Comparison of ENCODE assay signal across 1 cellular context in genomic region chr18:36786686-36787085, GRCh38.
TF ChIP-seq lines count a peak whose summit lies in the region.

No MANE protein-coding gene starts in this region.

TF ChIP-seq in HepG2, 621 proteins besides CTCF, POLR2A, EP300 and RAD21:
- TF ChIP-seq ZBTB42 (CRISPR knock-in tag; IDR thresholded peaks at IDR 0.05) (no peak), ZNF264 (CRISPR knock-in tag; IDR thresholded peaks at IDR 0.05) (peak; percentile 77; the same call in 1 of the 2 replicates), RELA (CRISPR knock-in tag; IDR thresholded peaks at IDR 0.05) (no peak), RFXANK (CRISPR knock-in tag; IDR thresholded peaks at IDR 0.05) (no peak), CEBPB (IDR thresholded peaks at IDR 0.05; ENCODE audit: borderline replicate concordance, low read depth, low read length) (peak; percentile 94), MYC (CRISPR knock-in tag; IDR thresholded peaks at IDR 0.05; ENCODE audit: borderline replicate concordance) (no peak), KDM4B (CRISPR knock-in tag; IDR thresholded peaks at IDR 0.05) (no peak), ZNF431 (CRISPR knock-in tag; IDR thresholded peaks at IDR 0.05; ENCODE audit: borderline replicate concordance, low read depth) (no peak), ZNF589 (CRISPR knock-in tag; conservative IDR thresholded peaks at IDR 0.05) (no peak), ZNF460 (CRISPR knock-in tag; IDR thresholded peaks at IDR 0.05; ENCODE audit: borderline replicate concordance) (no peak), ZNF430 (CRISPR knock-in tag; IDR thresholded peaks at IDR 0.05) (no peak), HHEX (CRISPR knock-in tag; IDR thresholded peaks at IDR 0.05) (no peak), ZNF772 (CRISPR knock-in tag; IDR thresholded peaks at IDR 0.05) (no peak), TCF12 (IDR thresholded peaks at IDR 0.05) (no peak), TCF12 (CRISPR knock-in tag; IDR thresholded peaks at IDR 0.05) (no peak), FOXA3 (CRISPR knock-in tag; IDR thresholded peaks at IDR 0.05) (0 out of 2 replicates have a peak, but pooled peaks have one; percentile 9), ZNF672 (CRISPR knock-in tag; IDR thresholded peaks at IDR 0.05) (no peak), KDM6A (CRISPR knock-in tag; IDR thresholded peaks at IDR 0.05; ENCODE audit: low read depth) (no peak), ZBTB43 (CRISPR knock-in tag; conservative IDR thresholded peaks at IDR 0.05) (no peak), KDM5B (CRISPR knock-in tag; IDR thresholded peaks at IDR 0.05; ENCODE audit: borderline replicate concordance) (no peak), POGZ (CRISPR knock-in tag; IDR thresholded peaks at IDR 0.05) (0 out of 2 replicates have a peak, but pooled peaks have one; percentile 18), TEAD3 (CRISPR knock-in tag; optimal IDR thresholded peaks at IDR 0.05; ENCODE audit: borderline replicate concordance) (peak; percentile 96), ZMYM4 (CRISPR knock-in tag; IDR thresholded peaks at IDR 0.05) (0 out of 2 replicates have a peak, but pooled peaks have one; percentile 38), RBFOX2 (IDR thresholded peaks at IDR 0.05; ENCODE audit: low read depth, low read length) (no peak), CEBPG (CRISPR knock-in tag; IDR thresholded peaks at IDR 0.05) (peak; percentile 85), TARDBP (CRISPR knock-in tag; IDR thresholded peaks at IDR 0.05) (0 out of 2 replicates have a peak, but pooled peaks have one; percentile 30), THAP9 (CRISPR knock-in tag; IDR thresholded peaks at IDR 0.05; ENCODE audit: borderline replicate concordance) (no peak), ATF7 (IDR thresholded peaks at IDR 0.05) (no peak), ATF7 (CRISPR knock-in tag; IDR thresholded peaks at IDR 0.05) (no peak), LBX2 (CRISPR knock-in tag; IDR thresholded peaks at IDR 0.05; ENCODE audit: borderline replicate concordance) (no peak), ZBTB33 (CRISPR knock-in tag; IDR thresholded peaks at IDR 0.05) (peak; percentile 98), ZNF691 (CRISPR knock-in tag; IDR thresholded peaks at IDR 0.05; ENCODE audit: borderline replicate concordance, low read depth) (no peak), HES4 (CRISPR knock-in tag; IDR thresholded peaks at IDR 0.05; ENCODE audit: borderline replicate concordance) (no peak), POLR2AphosphoS2 (IDR thresholded peaks at IDR 0.05; ENCODE audit: low read depth, low read length) (no peak), CCAR2 (optimal IDR thresholded peaks at IDR 0.05; ENCODE audit: low read depth, low read length) (no peak), ZNF878 (CRISPR knock-in tag; IDR thresholded peaks at IDR 0.05) (no peak), ZKSCAN8 (CRISPR knock-in tag; IDR thresholded peaks at IDR 0.05; ENCODE audit: borderline replicate concordance) (peak; percentile 98), SUZ12 (IDR thresholded peaks at IDR 0.05; ENCODE audit: low read depth, low read length) (no peak), NR2F2 (IDR thresholded peaks at IDR 0.05; ENCODE audit: borderline replicate concordance, low read depth) (no peak), ZNF354B (CRISPR knock-in tag; IDR thresholded peaks at IDR 0.05) (no peak), ERF (CRISPR knock-in tag; IDR thresholded peaks at IDR 0.05) (no peak), TRAFD1 (CRISPR knock-in tag; IDR thresholded peaks at IDR 0.05; ENCODE audit: borderline replicate concordance) (no peak), ZNF75D (CRISPR knock-in tag; IDR thresholded peaks at IDR 0.05; ENCODE audit: borderline replicate concordance) (no peak), ZNF557 (CRISPR knock-in tag; IDR thresholded peaks at IDR 0.05) (no peak)
- TF ChIP-seq, protein P1, sequence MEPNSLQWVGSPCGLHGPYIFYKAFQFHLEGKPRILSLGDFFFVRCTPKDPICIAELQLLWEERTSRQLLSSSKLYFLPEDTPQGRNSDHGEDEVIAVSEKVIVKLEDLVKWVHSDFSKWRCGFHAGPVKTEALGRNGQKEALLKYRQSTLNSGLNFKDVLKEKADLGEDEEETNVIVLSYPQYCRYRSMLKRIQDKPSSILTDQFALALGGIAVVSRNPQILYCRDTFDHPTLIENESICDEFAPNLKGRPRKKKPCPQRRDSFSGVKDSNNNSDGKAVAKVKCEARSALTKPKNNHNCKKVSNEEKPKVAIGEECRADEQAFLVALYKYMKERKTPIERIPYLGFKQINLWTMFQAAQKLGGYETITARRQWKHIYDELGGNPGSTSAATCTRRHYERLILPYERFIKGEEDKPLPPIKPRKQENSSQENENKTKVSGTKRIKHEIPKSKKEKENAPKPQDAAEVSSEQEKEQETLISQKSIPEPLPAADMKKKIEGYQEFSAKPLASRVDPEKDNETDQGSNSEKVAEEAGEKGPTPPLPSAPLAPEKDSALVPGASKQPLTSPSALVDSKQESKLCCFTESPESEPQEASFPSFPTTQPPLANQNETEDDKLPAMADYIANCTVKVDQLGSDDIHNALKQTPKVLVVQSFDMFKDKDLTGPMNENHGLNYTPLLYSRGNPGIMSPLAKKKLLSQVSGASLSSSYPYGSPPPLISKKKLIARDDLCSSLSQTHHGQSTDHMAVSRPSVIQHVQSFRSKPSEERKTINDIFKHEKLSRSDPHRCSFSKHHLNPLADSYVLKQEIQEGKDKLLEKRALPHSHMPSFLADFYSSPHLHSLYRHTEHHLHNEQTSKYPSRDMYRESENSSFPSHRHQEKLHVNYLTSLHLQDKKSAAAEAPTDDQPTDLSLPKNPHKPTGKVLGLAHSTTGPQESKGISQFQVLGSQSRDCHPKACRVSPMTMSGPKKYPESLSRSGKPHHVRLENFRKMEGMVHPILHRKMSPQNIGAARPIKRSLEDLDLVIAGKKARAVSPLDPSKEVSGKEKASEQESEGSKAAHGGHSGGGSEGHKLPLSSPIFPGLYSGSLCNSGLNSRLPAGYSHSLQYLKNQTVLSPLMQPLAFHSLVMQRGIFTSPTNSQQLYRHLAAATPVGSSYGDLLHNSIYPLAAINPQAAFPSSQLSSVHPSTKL (CRISPR knock-in tag; IDR thresholded peaks at IDR 0.05), result peak; percentile 34; the same call in 1 of the 2 replicates
- TF ChIP-seq, protein P2, sequence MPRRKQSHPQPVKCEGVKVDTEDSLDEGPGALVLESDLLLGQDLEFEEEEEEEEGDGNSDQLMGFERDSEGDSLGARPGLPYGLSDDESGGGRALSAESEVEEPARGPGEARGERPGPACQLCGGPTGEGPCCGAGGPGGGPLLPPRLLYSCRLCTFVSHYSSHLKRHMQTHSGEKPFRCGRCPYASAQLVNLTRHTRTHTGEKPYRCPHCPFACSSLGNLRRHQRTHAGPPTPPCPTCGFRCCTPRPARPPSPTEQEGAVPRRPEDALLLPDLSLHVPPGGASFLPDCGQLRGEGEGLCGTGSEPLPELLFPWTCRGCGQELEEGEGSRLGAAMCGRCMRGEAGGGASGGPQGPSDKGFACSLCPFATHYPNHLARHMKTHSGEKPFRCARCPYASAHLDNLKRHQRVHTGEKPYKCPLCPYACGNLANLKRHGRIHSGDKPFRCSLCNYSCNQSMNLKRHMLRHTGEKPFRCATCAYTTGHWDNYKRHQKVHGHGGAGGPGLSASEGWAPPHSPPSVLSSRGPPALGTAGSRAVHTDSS (CRISPR knock-in tag; conservative IDR thresholded peaks at IDR 0.05), result no peak
- TF ChIP-seq, protein P3, sequence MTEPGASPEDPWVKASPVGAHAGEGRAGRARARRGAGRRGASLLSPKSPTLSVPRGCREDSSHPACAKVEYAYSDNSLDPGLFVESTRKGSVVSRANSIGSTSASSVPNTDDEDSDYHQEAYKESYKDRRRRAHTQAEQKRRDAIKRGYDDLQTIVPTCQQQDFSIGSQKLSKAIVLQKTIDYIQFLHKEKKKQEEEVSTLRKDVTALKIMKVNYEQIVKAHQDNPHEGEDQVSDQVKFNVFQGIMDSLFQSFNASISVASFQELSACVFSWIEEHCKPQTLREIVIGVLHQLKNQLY (CRISPR knock-in tag; IDR thresholded peaks at IDR 0.05), result no peak
